In the genomic region with DNA sequence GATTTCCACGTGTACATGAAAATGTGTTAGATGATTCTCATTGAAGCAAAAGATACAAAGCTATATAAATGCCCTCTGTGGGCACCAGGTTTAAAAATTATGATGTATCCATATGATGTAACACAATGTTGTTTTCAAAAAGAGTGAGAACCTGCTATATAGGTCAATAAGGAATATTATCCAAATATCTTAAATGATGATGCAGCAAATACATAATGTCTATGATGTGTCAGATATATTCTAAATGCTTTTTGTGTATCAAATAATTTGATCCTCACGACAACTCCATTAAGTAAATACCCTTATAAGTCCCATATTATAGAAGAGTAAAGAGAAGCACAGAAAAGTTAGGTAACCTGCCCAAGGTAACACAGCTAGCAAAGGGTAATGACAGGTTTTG, we compare ENCODE assay signal across 9 cellular contexts.
"Had no signal": no experiment of that assay in that cellular context is flagged by ENCODE, and none has a peak within 500 bp of the region (broad histone marks: within the 10 kb centered on the region; RNA-seq: fewer than 3 reads in every experiment).

No MANE protein-coding gene starts in this region.

- FAIRE-seq: H1, H54, HTR-8/SVneo had no signal

- H3K4me3 ChIP-seq: GM23338 had no signal

- H3K4me2 ChIP-seq: GM23338 had no signal

- DNase-seq: H9, HCEC 1CT, Karpas-422, KBM-7 had no signal

- ATAC-seq: GM23338 had no signal

- H3K9ac ChIP-seq: KMS-11 had no signal
